ENCODE assay signal across 8 cellular contexts in the genomic region with DNA sequence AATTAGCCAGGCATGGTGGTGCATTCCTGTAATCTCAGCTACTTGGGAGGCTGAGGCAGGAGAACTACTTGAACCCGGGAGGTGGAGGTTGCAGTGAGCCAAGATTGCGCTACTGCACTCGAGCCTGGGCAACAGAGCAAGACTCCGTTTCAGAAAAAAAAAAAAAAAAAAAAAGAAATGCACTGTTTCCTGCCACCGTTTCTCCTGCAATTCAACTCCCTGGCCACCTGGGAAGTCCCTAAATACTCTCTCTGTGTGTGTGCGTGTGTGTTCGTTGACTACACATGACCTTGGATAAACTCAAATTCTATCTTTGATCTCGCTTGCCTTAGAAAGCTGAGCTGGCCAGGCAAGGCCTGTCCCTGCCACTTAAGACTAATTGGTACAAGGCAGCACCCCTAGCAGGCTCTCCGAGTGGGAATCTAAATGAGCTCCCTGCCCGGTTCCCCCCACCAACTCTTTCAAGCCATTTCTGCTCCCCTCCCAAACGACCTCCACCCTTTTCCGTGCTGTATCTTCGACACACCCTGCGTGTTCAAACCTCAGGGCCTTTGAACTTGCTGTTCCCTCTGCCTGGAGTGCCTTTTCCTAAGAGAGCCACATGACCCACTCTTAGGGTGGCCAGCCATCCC. TPM values are rescaled to one million over a fixed set of nuclear protein-coding genes. Genes with fewer than 3 reads are reported as not detected.
DNase-seq lines count a peak whose midpoint lies in the region; ATAC-seq and TF ChIP-seq lines count a peak whose summit lies in the region.

No MANE protein-coding gene starts in this region.

- intact Hi-C loops in left ventricle myocardium inferior (cut with micrococcal nuclease), result no loop called here
- intact Hi-C loops in Right ventricle myocardium inferior (cut with DNase I), result no loop called here
- intact Hi-C loops in upper lobe of right lung (cut with DNase I), result no loop called here

- H3K9me2 ChIP-seq in hepatocyte (replicated peaks; ENCODE audit: insufficient read depth), result no peaks in the 10 kb centered on the region

- H4K20me1 ChIP-seq in hepatocyte (ENCODE audit: insufficient read depth, poor library complexity, severe bottlenecking), result no peaks in the 10 kb centered on the region

- H3K79me2 ChIP-seq in hepatocyte, result no peaks in the 10 kb centered on the region

- H3K4me1 ChIP-seq in left ventricle myocardium inferior (peaks cover 46% of the 10 kb centered on the region), hepatocyte (ENCODE audit: insufficient read depth) (peaks cover 24% of the 10 kb centered on the region), upper lobe of right lung (peaks cover 15% of the 10 kb centered on the region)

- H3K36me3 ChIP-seq in left ventricle myocardium inferior (no peaks in the 10 kb centered on the region), hepatocyte (replicated peaks; ENCODE audit: insufficient read depth, low read depth) (no peaks in the 10 kb centered on the region), upper lobe of right lung (no peaks in the 10 kb centered on the region)

- WGBS in hepatocyte (ENCODE audit: low lambda C conversion rate, missing lambda C conversion rate), result 58% methylated on average over 14 of the region's 14 CpGs

- no peak overlapping the region for H2AFZ ChIP-seq in hepatocyte

- no peak for DNase-seq in left ventricle myocardium inferior
- DNase-seq in Right ventricle myocardium inferior (ENCODE audit: missing footprints), result no peak
- peak; percentile 52 for DNase-seq in OCI-M1 (lab: John Stamatoyannopoulos, UW)
- DNase-seq in hepatocyte (ENCODE audit: low spot score), result peak; percentile 67
- no peak for DNase-seq in upper lobe of right lung
- DNase-seq in NCI-H446 treated with DMSO at 0.1 percent for 48 hours (lab: John Stamatoyannopoulos, UW), result no peak
- DNase-seq in effector CD8-positive, alpha-beta T cell (lab: John Stamatoyannopoulos, UW), result no peak

- peak overlapping the region; percentile 81 for H3K27ac ChIP-seq in left ventricle myocardium inferior (replicated peaks)
- H3K27ac ChIP-seq in hepatocyte, result peak overlapping the region; percentile 71
- H3K27ac ChIP-seq in upper lobe of right lung, result peak overlapping the region; percentile 70

- ATAC-seq in Right ventricle myocardium inferior (no peak), upper lobe of right lung (no peak), GM19397 (IDR thresholded peaks at IDR 0.05; ENCODE audit: unreplicated experiment) (no peak)

- no peaks in the 10 kb centered on the region for H3K27me3 ChIP-seq in left ventricle myocardium inferior (ENCODE audit: low read depth)
- H3K27me3 ChIP-seq in hepatocyte, result no peaks in the 10 kb centered on the region
- no peaks in the 10 kb centered on the region for H3K27me3 ChIP-seq in upper lobe of right lung

- TF ChIP-seq CTCF in left ventricle myocardium inferior (IDR thresholded peaks at IDR 0.05; ENCODE audit: borderline replicate concordance) (peak; percentile 34), hepatocyte (IDR thresholded peaks at IDR 0.05; ENCODE audit: poor library complexity) (no peak), upper lobe of right lung (IDR thresholded peaks at IDR 0.05) (no peak)

- H3K4me3 ChIP-seq in left ventricle myocardium inferior, result no peak overlapping the region
- H3K4me3 ChIP-seq in hepatocyte, result no peak overlapping the region
- no peak overlapping the region for H3K4me3 ChIP-seq in upper lobe of right lung

- H3K9me3 ChIP-seq in left ventricle myocardium inferior (replicated peaks), result no peaks in the 10 kb centered on the region
- no peaks in the 10 kb centered on the region for H3K9me3 ChIP-seq in hepatocyte (ENCODE audit: low read depth)
- H3K9me3 ChIP-seq in upper lobe of right lung, result no peaks in the 10 kb centered on the region

- H3K4me2 ChIP-seq in hepatocyte, result no peak overlapping the region

RNA-seq across cellular contexts. Expression of a gene that starts 5.2 kb away (rescaled TPM):
- total RNA-seq in left ventricle myocardium inferior, result 70.8 TPM
- total RNA-seq in Right ventricle myocardium inferior, result 63.2 TPM
- 39.6 and 44.2 TPM in 2 replicates for total RNA-seq in hepatocyte
- polyA plus RNA-seq in hepatocyte, result 84.6 and 122 TPM in 2 replicates
- 59.0 TPM for total RNA-seq in upper lobe of right lung

RNA-seq across cellular contexts. Expression of a gene that starts 20.3 kb away (rescaled TPM):
- total RNA-seq in left ventricle myocardium inferior, result 1.8 TPM
- 1.0 TPM for total RNA-seq in Right ventricle myocardium inferior
- total RNA-seq in hepatocyte, result 64.1 and 67.6 TPM in 2 replicates
- polyA plus RNA-seq in hepatocyte, result 91.9 and 107 TPM in 2 replicates
- total RNA-seq in upper lobe of right lung, result 23.5 TPM

RNA-seq across cellular contexts. Expression of a gene that starts 52.4 kb away (rescaled TPM):
- 24.7 TPM for total RNA-seq in left ventricle myocardium inferior
- 23.8 TPM for total RNA-seq in Right ventricle myocardium inferior
- 7.3 and 8.3 TPM in 2 replicates for total RNA-seq in hepatocyte
- polyA plus RNA-seq in hepatocyte, result 15.1 and 25.8 TPM in 2 replicates
- 16.0 TPM for total RNA-seq in upper lobe of right lung

RNA-seq across cellular contexts. Expression of a gene that starts 56.2 kb away (rescaled TPM):
- total RNA-seq in left ventricle myocardium inferior (76.4 TPM), Right ventricle myocardium inferior (64.8 TPM), hepatocyte (67.1 and 83.1 TPM in 2 replicates), upper lobe of right lung (80.9 TPM)
- polyA plus RNA-seq in hepatocyte, result 172 and 218 TPM in 2 replicates

Comparison
In these comparisons a context has a peak if more than half of its experiments do, and no peak if none do; other contexts are left out.
1. DNase-seq: peak in OCI-M1 (single experiment) and hepatocyte (single experiment); none in left ventricle myocardium inferior (single experiment), Right ventricle myocardium inferior (single experiment), upper lobe of right lung (single experiment), NCI-H446 treated with DMSO at 0.1 percent for 48 hours (single experiment) and effector CD8-positive, alpha-beta T cell (single experiment).
2. Peak in every context shown above with its lines, with median percentiles within 50 percentile points of each other: H3K27ac ChIP-seq.